Comparison of ENCODE assay signal across 17 cellular contexts in genomic region chr6:55433446-55434130, GRCh38.
DNase-seq lines count a peak whose midpoint lies in the region; ATAC-seq, FAIRE-seq and TF ChIP-seq lines count a peak whose summit lies in the region.
"Had no signal": no experiment of that assay in that cellular context is flagged by ENCODE, and none has a peak within 500 bp of the region (broad histone marks: within the 10 kb centered on the region; RNA-seq: fewer than 3 reads in every experiment).

No MANE protein-coding gene starts in this region.

- no peak overlapping the region for H2BK120ac ChIP-seq in H1 (replicated peaks; ENCODE audit: low read depth, low read length)

- H3K36me3 Mint-ChIP-seq in GM23338 (ENCODE audit: low read depth) (no peaks in the 10 kb centered on the region), neural progenitor cell (no peaks in the 10 kb centered on the region)
- H3K36me3 Mint-ChIP-seq: naive thymus-derived CD4-positive, alpha-beta T cell had no signal

- H3K14ac ChIP-seq in H1 (ENCODE audit: insufficient read length) = no peak overlapping the region

- H3K27ac ChIP-seq in GM23338 (ENCODE audit: low read depth) (no peak overlapping the region), H1 (ENCODE audit: low read depth, low read length) (no peak overlapping the region), neural progenitor cell (no peak overlapping the region)
- H3K27ac ChIP-seq: body of pancreas, C4-2B had no signal

- TF ChIP-seq POLR2A in H1 (IDR thresholded peaks at IDR 0.05; ENCODE audit: control extremely low read depth in 1 of 2, low read depth in 2 of 2, low read length in 2 of 2) = no peak

- TF ChIP-seq EP300 in H1 (IDR thresholded peaks at IDR 0.05; ENCODE audit: borderline replicate concordance in 1 of 2, low read depth in 2 of 2, low read length in 2 of 2) = no peak

- H3K27me3 ChIP-seq in GM23338 (ENCODE audit: insufficient read depth) (no peaks in the 10 kb centered on the region), H1 (replicated peaks in 1 of 4; ENCODE audit: control insufficient read depth in 3 of 4, extremely low read depth in 1 of 4, insufficient read depth in 3 of 4, low read length in 3 of 4) (no peaks in the 10 kb centered on the region), neural progenitor cell (no peaks in the 10 kb centered on the region)
- H3K27me3 ChIP-seq: body of pancreas had no signal

- no peak overlapping the region for H3K18ac ChIP-seq in H1 (ENCODE audit: extremely low read depth, low read length)

- H3K36me3 ChIP-seq in GM23338 (ENCODE audit: insufficient read depth) = no peaks in the 10 kb centered on the region
- H3K36me3 ChIP-seq in H1 (ENCODE audit: control insufficient read depth in 2 of 4, insufficient read depth in 4 of 4, low read length in 3 of 4) = no peaks in the 10 kb centered on the region
- H3K36me3 ChIP-seq in neural progenitor cell = no peaks in the 10 kb centered on the region

- no peaks in the 10 kb centered on the region for H3K23me2 ChIP-seq in H1 (ENCODE audit: low read depth, low read length)

- peaks cover 7% of the 10 kb centered on the region for H3K4me1 Mint-ChIP-seq in GM23338
- H3K4me1 Mint-ChIP-seq in neural progenitor cell = peaks cover 6% of the 10 kb centered on the region
- H3K4me1 Mint-ChIP-seq: naive thymus-derived CD4-positive, alpha-beta T cell had no signal

- ATAC-seq in GM23338 (no peak), HG02610 (IDR thresholded peaks at IDR 0.05; ENCODE audit: unreplicated experiment) (no peak)
- ATAC-seq: body of pancreas; left ventricle myocardium superior; naive thymus-derived CD4-positive, alpha-beta T cell had no signal

- no peak overlapping the region for H3K23ac ChIP-seq in H1 (ENCODE audit: insufficient read length)

- H3K9me3 Mint-ChIP-seq in GM23338 (no peaks in the 10 kb centered on the region), neural progenitor cell (no peaks in the 10 kb centered on the region)

- H3F3A ChIP-seq in GM23338 (replicated peaks; ENCODE audit: low read depth) (no peaks in the 10 kb centered on the region), neural progenitor cell (ENCODE audit: low read depth) (no peaks in the 10 kb centered on the region)

- CTCF ChIA-PET in H1 (lab: Charles Lee; ENCODE audit: partially characterized antibody) = interaction anchor here (0.6 to 2.4 kb wide), 2 partner anchors 11 to 185 kb away, joined by 3 to 11 read pairs; no protein-coding TSS in a partner anchor

- H3K27me3 Mint-ChIP-seq in GM23338 (ENCODE audit: insufficient read depth, low read depth, poor library complexity) (no peaks in the 10 kb centered on the region), neural progenitor cell (ENCODE audit: insufficient read depth, low read depth) (peaks cover 3% of the 10 kb centered on the region)
- H3K27me3 Mint-ChIP-seq: naive thymus-derived CD4-positive, alpha-beta T cell had no signal

- no peak overlapping the region for H3K9ac ChIP-seq in H1 (replicated peaks in 1 of 4; ENCODE audit: extremely low read depth in 1 of 4, low read depth in 3 of 4, low read length in 3 of 4)
- no peak overlapping the region for H3K9ac ChIP-seq in neural progenitor cell

- H2AK5ac ChIP-seq in H1 (ENCODE audit: low read depth, low read length) = no peak overlapping the region

- DNase-seq in GM23338 (ENCODE audit: low spot score) (peak; percentile 29), NCI-H524 (lab: John Stamatoyannopoulos, UW) (peak; percentile 54 to 90), H1 (ENCODE audit: low read depth in 1 of 2, low spot score in 2 of 2) (no peak), neural progenitor cell (ENCODE audit: low spot score) (peak; percentile 50), SHP77 treated with DMSO at 0.1 percent for 48 hours (lab: John Stamatoyannopoulos, UW) (no peak), DMS153 (lab: John Stamatoyannopoulos, UW) (no peak)
- DNase-seq: activated CD8-positive, alpha-beta memory T cell treated with anti-CD3 and anti-CD28 coated beads for 24 hours; activated gamma-delta T cell; body of pancreas; effector memory CD4-positive, alpha-beta T cell; head of caudate nucleus; left ventricle myocardium superior; naive thymus-derived CD4-positive, alpha-beta T cell; NCI-H187 treated with DMSO at 0.1 percent for 48 hours had no signal

- H2BK15ac ChIP-seq in H1 (ENCODE audit: low read length) = no peak overlapping the region

- no peaks in the 10 kb centered on the region for H3K79me1 ChIP-seq in H1 (ENCODE audit: low read depth, low read length)

- H4K91ac ChIP-seq in H1 (replicated peaks; ENCODE audit: insufficient read length, low read length) = no peak overlapping the region

- POLR2A ChIA-PET in H1 (lab: Charles Lee; ENCODE audit: partially characterized antibody) = no interaction called here

- H3K79me2 ChIP-seq in GM23338 (replicated peaks; ENCODE audit: insufficient read depth) (no peaks in the 10 kb centered on the region), H1 (ENCODE audit: control insufficient read depth in 1 of 2, insufficient read depth in 2 of 2, low read length in 2 of 2) (no peaks in the 10 kb centered on the region), neural progenitor cell (ENCODE audit: low read depth) (no peaks in the 10 kb centered on the region)

- H3K27ac Mint-ChIP-seq in GM23338 = no peak overlapping the region
- no peak overlapping the region for H3K27ac Mint-ChIP-seq in neural progenitor cell
- H3K27ac Mint-ChIP-seq: naive thymus-derived CD4-positive, alpha-beta T cell had no signal

- no peak overlapping the region for H4K5ac ChIP-seq in H1 (ENCODE audit: insufficient read length, low read depth, low read length)

- no peak overlapping the region for H2BK5ac ChIP-seq in H1 (ENCODE audit: low read depth, low read length)

- H3K9me3 ChIP-seq in H1 (ENCODE audit: insufficient read depth in 2 of 2, low read depth in 1 of 2, low read length in 1 of 2) (no peaks in the 10 kb centered on the region), neural progenitor cell (ENCODE audit: low read depth) (no peaks in the 10 kb centered on the region)
- H3K9me3 ChIP-seq: body of pancreas had no signal

- H4K20me1 ChIP-seq in GM23338 (replicated peaks; ENCODE audit: insufficient read depth) (no peaks in the 10 kb centered on the region), H1 (replicated peaks in 1 of 2; ENCODE audit: control insufficient read depth in 1 of 2, insufficient read depth in 2 of 2, low read length in 2 of 2) (no peaks in the 10 kb centered on the region), neural progenitor cell (ENCODE audit: low read depth) (no peaks in the 10 kb centered on the region)

- H3K4me3 ChIP-seq in GM23338 = no peak overlapping the region
- H3K4me3 ChIP-seq in H1 (ENCODE audit: extremely low read depth in 1 of 4, insufficient read depth in 2 of 4, low read depth in 3 of 4, low read length in 4 of 4) = no peak overlapping the region
- no peak overlapping the region for H3K4me3 ChIP-seq in neural progenitor cell
- H3K4me3 ChIP-seq: body of pancreas had no signal

- TF ChIP-seq CTCF in GM23338 (conservative IDR thresholded peaks at IDR 0.05; ENCODE audit: low read depth in 2 of 2) = no peak
- no peak for TF ChIP-seq CTCF in H1 (IDR thresholded peaks at IDR 0.05; ENCODE audit: control extremely low read depth in 1 of 3, insufficient read depth in 1 of 3, low read depth in 1 of 3, low read length in 3 of 3)
- no peak for TF ChIP-seq CTCF in neural progenitor cell (IDR thresholded peaks at IDR 0.05)

- H3K4me3 Mint-ChIP-seq in GM23338 (no peak overlapping the region), neural progenitor cell (no peak overlapping the region)
- H3K4me3 Mint-ChIP-seq: naive thymus-derived CD4-positive, alpha-beta T cell had no signal

- H3K4ac ChIP-seq in H1 (replicated peaks; ENCODE audit: insufficient read length, low read depth, low read length) = no peak overlapping the region

- WGBS in H1 (ENCODE audit: extremely low coverage in 1 of 2, insufficient coverage in 1 of 2, insufficient read length in 1 of 2, insufficient replicate concordance in 2 of 2, low coverage in 1 of 2, low lambda C conversion rate in 2 of 2, missing lambda C conversion rate in 1 of 2), 2 experiments = 42% methylated on average over 2 of the region's 2 CpGs; no CpG with 5 or more reads in 1 of the 2 experiments

- no peak for FAIRE-seq in H1 (lab: Jason Lieb, UNC)
- FAIRE-seq: G401.6 had no signal

- no peak overlapping the region for H3K56ac ChIP-seq in H1 (replicated peaks; ENCODE audit: insufficient read length, low read depth, low read length)

- H4K8ac ChIP-seq in H1 (ENCODE audit: extremely low read depth, insufficient read depth, low read length) = no peak overlapping the region

- no peak for TF ChIP-seq RAD21 in H1 (IDR thresholded peaks at IDR 0.05 in 1 of 2, conservative IDR thresholded peaks at IDR 0.05 in 1 of 2; ENCODE audit: low read depth in 2 of 2, low read length in 2 of 2)

- H2BK20ac ChIP-seq in H1 (ENCODE audit: low read length) = no peak overlapping the region

- H3K4me2 ChIP-seq in GM23338 (no peak overlapping the region), H1 (ENCODE audit: insufficient read depth in 1 of 2, low read depth in 2 of 2, low read length in 2 of 2) (no peak overlapping the region; a peak in 1 of 4 replicates), neural progenitor cell (peak overlapping the region; percentile 6)

- H3K4me1 ChIP-seq in GM23338 (ENCODE audit: insufficient read depth) (peaks cover 9% of the 10 kb centered on the region), H1 (replicated peaks in 1 of 4; ENCODE audit: control insufficient read depth in 3 of 4, insufficient read depth in 4 of 4, low read length in 3 of 4) (peaks cover 0 to 7% (median 0%) of the 10 kb centered on the region in 4 experiments; a peak in 3 of 7 replicates), neural progenitor cell (peaks cover 7% of the 10 kb centered on the region)
- H3K4me1 ChIP-seq: body of pancreas had no signal

- H2BK12ac ChIP-seq in H1 (ENCODE audit: low read depth, low read length) = no peak overlapping the region

- H2AFZ ChIP-seq in GM23338 (peak overlapping the region; percentile 1; the same call in 1 of the 2 replicates), H1 (ENCODE audit: low read length) (no peak overlapping the region; the same call in 1 of the 2 replicates), neural progenitor cell (replicated peaks) (no peak overlapping the region)

- H3K9me2 ChIP-seq in GM23338 (ENCODE audit: insufficient read depth) = no peaks in the 10 kb centered on the region

TF ChIP-seq in GM23338, 12 proteins besides CTCF, POLR2A, EP300 and RAD21:
- TF ChIP-seq CREB1 (CRISPR knock-in tag; IDR thresholded peaks at IDR 0.05; ENCODE audit: low read depth) = 0 out of 2 replicates have a peak, but pooled peaks have one; percentile 26
- no peak for TF ChIP-seq STAT1 (IDR thresholded peaks at IDR 0.05; ENCODE audit: unreplicated experiment)

TF ChIP-seq in H1, 55 proteins besides CTCF, POLR2A, EP300 and RAD21:
- TF ChIP-seq EZH2 (IDR thresholded peaks at IDR 0.05; ENCODE audit: low read depth, low read length, severe bottlenecking) (no peak), JUND (IDR thresholded peaks at IDR 0.05; ENCODE audit: low read length) (peak; percentile 56; the same call in 1 of the 2 replicates), SRF (IDR thresholded peaks at IDR 0.05; ENCODE audit: low read depth, low read length) (no peak), CEBPB (IDR thresholded peaks at IDR 0.05; ENCODE audit: low read depth, low read length) (peak; percentile 84), YY1 (IDR thresholded peaks at IDR 0.05; ENCODE audit: low read depth, low read length) (no peak), CBX5 (IDR thresholded peaks at IDR 0.05; ENCODE audit: low read depth, low read length) (no peak)

Comparison
In these comparisons a context has a peak if more than half of its experiments do, and no peak if none do; other contexts are left out.
1. DNase-seq: peak in GM23338 (single experiment), NCI-H524 (2 of 2) and neural progenitor cell (single experiment); none in H1 (0 of 2), SHP77 treated with DMSO at 0.1 percent for 48 hours (single experiment) and DMS153 (single experiment).